In the genomic region with DNA sequence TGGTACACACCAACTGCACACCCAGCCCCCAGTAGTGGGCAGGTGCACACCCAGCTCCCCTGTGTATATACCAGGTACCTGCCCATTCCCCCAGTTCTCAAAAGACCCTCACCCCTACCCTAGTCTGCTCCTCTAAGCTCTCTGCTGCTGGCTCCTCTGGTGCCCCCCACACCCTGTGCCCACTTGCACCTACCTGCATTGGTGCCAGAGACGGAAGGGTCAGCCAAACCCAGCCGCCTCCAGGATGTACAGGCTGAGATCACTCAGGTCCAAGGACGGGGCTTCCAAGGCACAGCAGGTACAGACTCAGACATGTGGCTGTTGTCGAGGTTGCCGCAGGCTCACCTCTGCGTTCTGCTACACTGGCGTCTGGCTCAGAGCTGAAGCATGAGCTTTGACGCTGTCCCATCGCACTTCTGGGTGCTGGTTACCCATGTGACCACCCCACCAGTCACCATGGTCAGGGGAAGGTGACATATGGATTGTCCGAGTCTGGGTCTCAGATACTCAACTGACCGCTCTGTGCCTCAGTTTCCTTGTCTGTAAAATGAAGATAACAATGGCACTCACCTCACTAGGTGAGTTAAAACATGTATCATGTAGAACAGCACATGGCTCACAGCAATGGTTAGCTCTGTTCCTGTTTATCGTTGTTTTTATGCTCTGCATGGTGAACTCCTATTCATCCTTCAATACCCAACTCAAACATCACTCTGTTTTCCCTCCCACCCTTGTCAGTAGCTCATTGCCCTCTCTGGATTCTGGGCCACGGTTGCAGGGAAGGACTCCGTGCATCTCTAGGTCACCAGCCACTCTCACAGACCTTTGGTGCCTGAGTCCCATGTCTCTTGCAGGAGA, we compare ENCODE assay signal across 20 cellular contexts. TPM values are rescaled to one million over a fixed set of nuclear protein-coding genes. Genes with fewer than 3 reads are reported as not detected.
A peak's percentile ranks its signal among the peaks of the same experiment; 100 is the strongest.
DNase-seq lines count a peak whose midpoint lies in the region; ATAC-seq, FAIRE-seq and TF ChIP-seq lines count a peak whose summit lies in the region.
"Had no signal": no experiment of that assay in that cellular context is flagged by ENCODE, and none has a peak within 500 bp of the region (broad histone marks: within the 10 kb centered on the region; RNA-seq: fewer than 3 reads in every experiment).

No MANE protein-coding gene starts in this region.

- no peak for TF ChIP-seq RAD21 in H1 (IDR thresholded peaks at IDR 0.05 in 1 of 2, conservative IDR thresholded peaks at IDR 0.05 in 1 of 2; ENCODE audit: low read depth in 2 of 2, low read length in 2 of 2)

- no peaks in the 10 kb centered on the region for H3K9me3 ChIP-seq in H1 (ENCODE audit: insufficient read depth in 2 of 2, low read depth in 1 of 2, low read length in 1 of 2)
- H3K9me3 ChIP-seq: Caco-2, gastrocnemius medialis, SJSA1 had no signal

- no peak overlapping the region for H2BK120ac ChIP-seq in H1 (replicated peaks; ENCODE audit: low read depth, low read length)

- H3K4me2 ChIP-seq in H1 (ENCODE audit: insufficient read depth in 1 of 2, low read depth in 2 of 2, low read length in 2 of 2): no peak overlapping the region

- no peak overlapping the region for H3K14ac ChIP-seq in H1 (ENCODE audit: insufficient read length)

- no peak overlapping the region for H3K18ac ChIP-seq in H1 (ENCODE audit: extremely low read depth, low read length)

- peaks cover 2 to 5% (median 4%) of the 10 kb centered on the region in 4 experiments; a peak in 6 of 7 replicates for H3K4me1 ChIP-seq in H1 (replicated peaks in 1 of 4; ENCODE audit: control insufficient read depth in 3 of 4, insufficient read depth in 4 of 4, low read length in 3 of 4)
- H3K4me1 ChIP-seq: Caco-2, gastrocnemius medialis, SJSA1 had no signal

- POLR2A ChIA-PET in H1 (lab: Charles Lee; ENCODE audit: partially characterized antibody): interaction anchor here (1.2 to 1.9 kb wide), 4 partner anchors 10 to 79 kb away, joined by 3 to 6 read pairs (median 3); no protein-coding TSS in a partner anchor

- no peak for ATAC-seq in activated naive CD8-positive, alpha-beta T cell treated with anti-CD3 and anti-CD28 coated beads, Interleukin-2, amount 50 U/mL, for 24 hours
- ATAC-seq in SK-N-SH treated with all-trans-retinoic acid at 6 μM for 48 hours (no peak), GM19395 (IDR thresholded peaks at IDR 0.05; ENCODE audit: unreplicated experiment) (no peak)
- ATAC-seq: activated CD4-positive, CD25-positive, alpha-beta regulatory T cell treated with anti-CD3 and anti-CD28 coated beads, Interleukin-2, amount 50 U/mL, for 24 hours; gastrocnemius medialis; left cardiac atrium; PC-3 had no signal

- TF ChIP-seq POLR2A in H1 (IDR thresholded peaks at IDR 0.05; ENCODE audit: control extremely low read depth in 1 of 2, low read depth in 2 of 2, low read length in 2 of 2): no peak

- no peaks in the 10 kb centered on the region for H3K23me2 ChIP-seq in H1 (ENCODE audit: low read depth, low read length)

- DNase-seq in activated naive CD8-positive, alpha-beta T cell treated with anti-CD3 and anti-CD28 coated beads, Interleukin-2, amount 50 U/mL, for 24 hours: no peak
- DNase-seq in H1 (ENCODE audit: low read depth in 1 of 2, low spot score in 2 of 2) (peak in 1 of 2 experiments; percentile 40), ureter (ENCODE audit: low spot score) (peak; percentile 37)
- DNase-seq in stimulated activated CD4-positive, alpha-beta T cell treated with anti-CD3 and anti-CD28 coated beads, Interleukin-2, amount 100 ng/mL, for 48 hours: no peak
- DNase-seq: activated T-cell treated with anti-CD3 and anti-CD28 coated beads for 4 hours, Caco-2, gastrocnemius medialis, left cardiac atrium, MM.1S, NCI-H187, NCI-H226, PC-3, T-helper 9 cell had no signal

- no peaks in the 10 kb centered on the region for H3K79me2 ChIP-seq in H1 (ENCODE audit: control insufficient read depth in 1 of 2, insufficient read depth in 2 of 2, low read length in 2 of 2)

- H3K4me3 Mint-ChIP-seq in activated naive CD8-positive, alpha-beta T cell: no peak overlapping the region
- no peak overlapping the region for H3K4me3 Mint-ChIP-seq in activated naive CD8-positive, alpha-beta T cell treated with anti-CD3 and anti-CD28 coated beads, Interleukin-2, amount 50 U/mL, for 24 hours
- H3K4me3 Mint-ChIP-seq: neural crest cell had no signal

- H3K27ac Mint-ChIP-seq in activated naive CD8-positive, alpha-beta T cell: peak overlapping the region; percentile 50
- no peak overlapping the region for H3K27ac Mint-ChIP-seq in activated naive CD8-positive, alpha-beta T cell treated with anti-CD3 and anti-CD28 coated beads, Interleukin-2, amount 50 U/mL, for 24 hours

- CTCF ChIA-PET in H1 (lab: Charles Lee; ENCODE audit: partially characterized antibody): interaction anchor here (1.0 to 5.4 kb wide), 3 partner anchors 9 to 24 kb away, joined by 3 to 45 read pairs (median 8); no protein-coding TSS in a partner anchor

- peaks cover under 1% of the 10 kb centered on the region for H3K36me3 Mint-ChIP-seq in activated naive CD8-positive, alpha-beta T cell
- peaks cover 22% of the 10 kb centered on the region for H3K36me3 Mint-ChIP-seq in activated naive CD8-positive, alpha-beta T cell treated with anti-CD3 and anti-CD28 coated beads, Interleukin-2, amount 50 U/mL, for 24 hours (ENCODE audit: low read depth)

- H2BK20ac ChIP-seq in H1 (ENCODE audit: low read length): no peak overlapping the region; the same call in 1 of the 2 replicates

- peak overlapping the region; percentile 40; the same call in 1 of the 2 replicates for H2AK5ac ChIP-seq in H1 (ENCODE audit: low read depth, low read length)

- H3K4me1 Mint-ChIP-seq in activated naive CD8-positive, alpha-beta T cell (ENCODE audit: low read depth): peaks cover 4% of the 10 kb centered on the region
- H3K4me1 Mint-ChIP-seq in activated naive CD8-positive, alpha-beta T cell treated with anti-CD3 and anti-CD28 coated beads, Interleukin-2, amount 50 U/mL, for 24 hours: no peaks in the 10 kb centered on the region
- H3K4me1 Mint-ChIP-seq: neural crest cell had no signal

- no peaks in the 10 kb centered on the region for H3K9me3 Mint-ChIP-seq in activated naive CD8-positive, alpha-beta T cell (ENCODE audit: low read depth)
- no peaks in the 10 kb centered on the region for H3K9me3 Mint-ChIP-seq in activated naive CD8-positive, alpha-beta T cell treated with anti-CD3 and anti-CD28 coated beads, Interleukin-2, amount 50 U/mL, for 24 hours
- H3K9me3 Mint-ChIP-seq: neural crest cell had no signal

- peak overlapping the region; percentile 20; the same call in 1 of the 2 replicates for H2BK12ac ChIP-seq in H1 (ENCODE audit: low read depth, low read length)

- H2BK5ac ChIP-seq in H1 (ENCODE audit: low read depth, low read length): peak overlapping the region; percentile 4; the same call in 1 of the 2 replicates

- no peak for FAIRE-seq in H1 (lab: Jason Lieb, UNC)

- H3K79me1 ChIP-seq in H1 (ENCODE audit: low read depth, low read length): no peaks in the 10 kb centered on the region

- no peak overlapping the region for H4K5ac ChIP-seq in H1 (ENCODE audit: insufficient read length, low read depth, low read length)

- H3K27me3 Mint-ChIP-seq in activated naive CD8-positive, alpha-beta T cell: no peaks in the 10 kb centered on the region
- no peaks in the 10 kb centered on the region for H3K27me3 Mint-ChIP-seq in activated naive CD8-positive, alpha-beta T cell treated with anti-CD3 and anti-CD28 coated beads, Interleukin-2, amount 50 U/mL, for 24 hours

- no peak for TF ChIP-seq CTCF in H1 (IDR thresholded peaks at IDR 0.05; ENCODE audit: control extremely low read depth in 1 of 3, insufficient read depth in 1 of 3, low read depth in 1 of 3, low read length in 3 of 3)

- no peak overlapping the region for H3K23ac ChIP-seq in H1 (ENCODE audit: insufficient read length)

- 92% methylated on average over 14 of the region's 14 CpGs; no CpG with 5 or more reads in 1 of the 2 experiments for WGBS in H1 (ENCODE audit: extremely low coverage in 1 of 2, insufficient coverage in 1 of 2, insufficient read length in 1 of 2, insufficient replicate concordance in 2 of 2, low coverage in 1 of 2, low lambda C conversion rate in 2 of 2, missing lambda C conversion rate in 1 of 2), 2 experiments

- no peaks in the 10 kb centered on the region for H3K36me3 ChIP-seq in H1 (ENCODE audit: control insufficient read depth in 2 of 4, insufficient read depth in 4 of 4, low read length in 3 of 4)
- H3K36me3 ChIP-seq: gastrocnemius medialis, SJSA1 had no signal

- no peak overlapping the region for H3K4me3 ChIP-seq in H1 (ENCODE audit: extremely low read depth in 1 of 4, insufficient read depth in 2 of 4, low read depth in 3 of 4, low read length in 4 of 4)
- H3K4me3 ChIP-seq: dorsolateral prefrontal cortex, gastrocnemius medialis, SJSA1 had no signal

- no peak overlapping the region for H2AFZ ChIP-seq in H1 (ENCODE audit: low read length)

- no peak for TF ChIP-seq EP300 in H1 (IDR thresholded peaks at IDR 0.05; ENCODE audit: borderline replicate concordance in 1 of 2, low read depth in 2 of 2, low read length in 2 of 2)

- no peak overlapping the region for H3K4ac ChIP-seq in H1 (replicated peaks; ENCODE audit: insufficient read length, low read depth, low read length)

- peak overlapping the region; percentile 13; the same call in 1 of the 2 replicates for H2BK15ac ChIP-seq in H1 (ENCODE audit: low read length)

- no peaks in the 10 kb centered on the region for H3K27me3 ChIP-seq in H1 (replicated peaks in 1 of 4; ENCODE audit: control insufficient read depth in 3 of 4, extremely low read depth in 1 of 4, insufficient read depth in 3 of 4, low read length in 3 of 4)
- H3K27me3 ChIP-seq: gastrocnemius medialis, SJSA1 had no signal

- H3K56ac ChIP-seq in H1 (replicated peaks; ENCODE audit: insufficient read length, low read depth, low read length): no peak overlapping the region

- H3K27ac ChIP-seq in H1 (ENCODE audit: low read depth, low read length): no peak overlapping the region
- H3K27ac ChIP-seq: dorsolateral prefrontal cortex, gastrocnemius medialis, SJSA1 had no signal

- H4K91ac ChIP-seq in H1 (replicated peaks; ENCODE audit: insufficient read length, low read length): no peak overlapping the region

- no peaks in the 10 kb centered on the region for H4K20me1 ChIP-seq in H1 (replicated peaks in 1 of 2; ENCODE audit: control insufficient read depth in 1 of 2, insufficient read depth in 2 of 2, low read length in 2 of 2)

- 0 out of 2 replicates have a peak overlapping the region, but pooled peaks have one; percentile 37 for H4K8ac ChIP-seq in H1 (ENCODE audit: extremely low read depth, insufficient read depth, low read length)

- H3K9ac ChIP-seq in H1 (replicated peaks in 1 of 4; ENCODE audit: extremely low read depth in 1 of 4, low read depth in 3 of 4, low read length in 3 of 4): no peak overlapping the region

RNA-seq across cellular contexts. Expression of a gene that starts 45.3 kb away (rescaled TPM):
- total RNA-seq in H1 (2021; fragmentation: NEBNext Ultra II Directional; extraction: Animal tissue kit (Norgen Biotek cat#: 25700)): 5.5 and 6.2 TPM in 2 replicates
- polyA plus RNA-seq in H1 (2011; rRNA removed): 35.4 and 36.0 TPM in 2 replicates
- 22.6 TPM for polyA plus RNA-seq in H1 (2011; cell fraction: cytosol; rRNA removed)
- 16.8 TPM for polyA plus RNA-seq in H1 (2011; cell fraction: nucleus; rRNA removed)
- polyA plus RNA-seq in H1 (2012, experiment 1 of 2): 6.3 to 11.3 TPM (median 8.3 TPM) in 4 replicates
- 10.7 TPM for polyA plus RNA-seq in H1 (2012, experiment 2 of 2)
- polyA plus RNA-seq in H1 (2013, experiment 1 of 2): 8.2 TPM
- 9.4 TPM for polyA plus RNA-seq in H1 (2013, experiment 2 of 2)
- 5.2 and 7.2 TPM in 2 replicates for polyA minus RNA-seq in H1 (2011; rRNA and poly(A)+ RNA removed)
- 8.8 TPM for polyA minus RNA-seq in H1 (2011; cell fraction: cytosol; rRNA and poly(A)+ RNA removed)
- 7.3 TPM for polyA minus RNA-seq in H1 (2011; cell fraction: nucleus; rRNA and poly(A)+ RNA removed)
- 3.0 TPM for total RNA-seq in ureter
- total RNA-seq: neural crest cell, SJSA1 had no signal
